Comparison of ENCODE assay signal across 29 cellular contexts in genomic region chr9:134273647-134274046, GRCh38.
"Had no signal": no experiment of that assay in that cellular context is flagged by ENCODE, and none has a peak within 500 bp of the region (broad histone marks: within the 10 kb centered on the region; RNA-seq: fewer than 3 reads in every experiment).

No MANE protein-coding gene starts in this region.

- H3K36me3 ChIP-seq: ascending aorta, WERI-Rb-1 had no signal

- H3K4me1 Mint-ChIP-seq: activated naive CD8-positive, alpha-beta T cell treated with anti-CD3 and anti-CD28 coated beads, Interleukin-2, amount 10 ng/mL, durations not matched to agents 7 days and 5 days; central memory CD8-positive, alpha-beta T cell; T-cell had no signal

- H3K27me3 ChIP-seq: ascending aorta, dorsolateral prefrontal cortex had no signal

- H3K27ac Mint-ChIP-seq: activated B cell treated with CpG ODN at 0.5 μM for 24 hours; activated CD8-positive, alpha-beta T cell treated with anti-CD3 and anti-CD28 coated beads for 36 hours; activated naive CD8-positive, alpha-beta T cell treated with anti-CD3 and anti-CD28 coated beads, Interleukin-2, amount 10 ng/mL, durations not matched to agents 7 days and 5 days; activated T-helper 17 cell treated with anti-CD3 and anti-CD28 coated beads, Interleukin-2, amount 50 U/mL, for 72 hours; dendritic cell treated with granulocyte-macrophage colony-stimulating factor and Interleukin-4, amounts not matched to agents 40 ng/mL and 50 ng/mL, for 4 days; endodermal cell; T-cell; T-helper 1 cell treated with Interleukin-12 subunit alpha and Interleukin-12 subunit beta and Interleukin-4 antibody, amounts not matched to agents 30 μg/mL and 1 μg/mL, for 36 hours had no signal

- DNase-seq: activated B cell treated with CpG ODN at 0.5 μM for 24 hours; activated CD4-positive, alpha-beta T cell treated with anti-CD3 and anti-CD28 coated beads for 48 hours; activated CD4-positive, alpha-beta T cell treated with anti-CD3 and anti-CD28 coated beads, Interleukin-2, amount 50 U/mL, for 1 hour; activated CD4-positive, alpha-beta T cell treated with anti-CD3 and anti-CD28 coated beads, Interleukin-2, amount 50 U/mL, for 48 hours; activated CD8-positive, alpha-beta memory T cell treated with anti-CD3 and anti-CD28 coated beads for 24 hours; activated CD8-positive, alpha-beta T cell treated with anti-CD3 and anti-CD28 coated beads for 36 hours; activated effector memory CD4-positive, alpha-beta T cell treated with Interleukin-2 at 50 U/mL for 16 hours; activated gamma-delta T cell treated with Interleukin-2 at 50 U/mL for 16 hours; activated naive CD4-positive, alpha-beta T cell treated with Interleukin-2 at 50 U/mL for 16 hours; activated naive CD8-positive, alpha-beta T cell treated with anti-CD3 and anti-CD28 coated beads, Interleukin-2, amount 10 ng/mL, durations not matched to agents 7 days and 5 days; activated T-cell treated with anti-CD3 and anti-CD28 coated beads, Interleukin-2, amount 50 U/mL, for 4 hours; dorsolateral prefrontal cortex; effector memory CD4-positive, alpha-beta T cell; endodermal cell; foreskin fibroblast; head of caudate nucleus; T-cell; T-helper 9 cell; WERI-Rb-1 had no signal

- ATAC-seq: activated CD4-positive, CD25-positive, alpha-beta regulatory T cell treated with anti-CD3 and anti-CD28 coated beads, Interleukin-2, amount 50 U/mL, for 24 hours; activated CD8-positive, alpha-beta T cell treated with anti-CD3 and anti-CD28 coated beads for 36 hours; activated naive CD4-positive, alpha-beta T cell treated with anti-CD3 and anti-CD28 coated beads, Interleukin-2, amount 50 U/mL, for 72 hours; activated T-cell treated with anti-CD3 and anti-CD28 coated beads, Interleukin-2, amount 50 U/mL, for 4 hours; activated T-helper 17 cell treated with anti-CD3 and anti-CD28 coated beads, Interleukin-2, amount 50 U/mL, for 72 hours; esophagus mucosa; T-cell had no signal

- H3K9me3 ChIP-seq: ascending aorta had no signal

- H3K27ac ChIP-seq: ascending aorta, coronary artery, dorsolateral prefrontal cortex, WERI-Rb-1 had no signal

- H3K9me3 Mint-ChIP-seq: activated B cell treated with CpG ODN at 0.5 μM for 24 hours; activated CD8-positive, alpha-beta T cell treated with anti-CD3 and anti-CD28 coated beads for 36 hours; activated naive CD4-positive, alpha-beta T cell treated with anti-CD3 and anti-CD28 coated beads, Interleukin-2, amount 50 U/mL, for 72 hours; activated naive CD8-positive, alpha-beta T cell treated with anti-CD3 and anti-CD28 coated beads, Interleukin-2, amount 10 ng/mL, durations not matched to agents 7 days and 5 days; activated T-cell treated with anti-CD3 and anti-CD28 coated beads, Interleukin-2, amount 50 U/mL, for 4 hours; activated T-helper 17 cell treated with anti-CD3 and anti-CD28 coated beads, Interleukin-2, amount 50 U/mL, for 72 hours; central memory CD8-positive, alpha-beta T cell; dendritic cell treated with granulocyte-macrophage colony-stimulating factor and Interleukin-4, amounts not matched to agents 40 ng/mL and 50 ng/mL, for 4 days; endodermal cell; T-cell; T-helper 1 cell treated with Interleukin-12 subunit alpha and Interleukin-12 subunit beta and Interleukin-4 antibody, amounts not matched to agents 30 μg/mL and 1 μg/mL, for 36 hours had no signal

- H3K4me3 Mint-ChIP-seq: activated B cell treated with CpG ODN at 0.5 μM for 24 hours; activated CD8-positive, alpha-beta T cell treated with anti-CD3 and anti-CD28 coated beads for 36 hours; activated naive CD8-positive, alpha-beta T cell treated with anti-CD3 and anti-CD28 coated beads, Interleukin-2, amount 10 ng/mL, durations not matched to agents 7 days and 5 days; activated T-cell treated with anti-CD3 and anti-CD28 coated beads, Interleukin-2, amount 50 U/mL, for 4 hours; activated T-helper 17 cell treated with anti-CD3 and anti-CD28 coated beads, Interleukin-2, amount 50 U/mL, for 72 hours; brain; central memory CD8-positive, alpha-beta T cell; dendritic cell treated with granulocyte-macrophage colony-stimulating factor and Interleukin-4, amounts not matched to agents 40 ng/mL and 50 ng/mL, for 4 days; endodermal cell; T-cell; T-helper 1 cell treated with Interleukin-12 subunit alpha and Interleukin-12 subunit beta and Interleukin-4 antibody, amounts not matched to agents 30 μg/mL and 1 μg/mL, for 36 hours had no signal

- H3K4me1 ChIP-seq: ascending aorta had no signal

- H3K4me3 ChIP-seq: ascending aorta, coronary artery, dorsolateral prefrontal cortex had no signal
